28 cellular contexts compared by ENCODE assay signal in genomic region chr4:22245294-22245693, GRCh38.
"Had no signal": no experiment of that assay in that cellular context is flagged by ENCODE, and none has a peak within 500 bp of the region (broad histone marks: within the 10 kb centered on the region; RNA-seq: fewer than 3 reads in every experiment).

No MANE protein-coding gene starts in this region.

- H3K36me3 ChIP-seq: colonic mucosa, esophagus muscularis mucosa, esophagus squamous epithelium, gastrocnemius medialis, gastroesophageal sphincter, heart left ventricle, heart right ventricle had no signal

- DNase-seq: colonic mucosa; cortex of kidney; dermis blood vessel endothelial cell; dorsolateral prefrontal cortex; effector CD4-positive, alpha-beta T cell; effector CD8-positive, alpha-beta T cell; effector memory CD4-positive, alpha-beta T cell; effector memory CD8-positive, alpha-beta T cell; endodermal cell; erythroblast; esophagus squamous epithelium; foreskin fibroblast; foreskin keratinocyte; foreskin melanocyte; gastrocnemius medialis; glutamatergic neuron; head of caudate nucleus; heart left ventricle; heart right ventricle had no signal

- H3K4me3 ChIP-seq: colonic mucosa, coronary artery, dorsolateral prefrontal cortex, esophagus muscularis mucosa, esophagus squamous epithelium, gastrocnemius medialis, gastroesophageal sphincter, heart left ventricle, heart right ventricle had no signal

- H3K27ac ChIP-seq: colonic mucosa, coronary artery, dorsolateral prefrontal cortex, epithelial cell of prostate, esophagus muscularis mucosa, esophagus squamous epithelium, foreskin keratinocyte, gastrocnemius medialis, gastroesophageal sphincter, heart left ventricle, heart right ventricle had no signal

- ATAC-seq: effector memory CD8-positive, alpha-beta T cell; esophagus mucosa; foreskin keratinocyte; gastrocnemius medialis; gastroesophageal sphincter; heart left ventricle; heart right ventricle had no signal

- H3K27me3 ChIP-seq: colonic mucosa, dorsolateral prefrontal cortex, esophagus muscularis mucosa, esophagus squamous epithelium, foreskin keratinocyte, gastrocnemius medialis, gastroesophageal sphincter, heart left ventricle, heart right ventricle had no signal

- H3K9me3 ChIP-seq: colonic mucosa, esophagus squamous epithelium, gastrocnemius medialis, gastroesophageal sphincter had no signal

- FAIRE-seq: colon, endometrium, endothelial cell of umbilical vein, frontal cortex had no signal

- H3K4me1 ChIP-seq: colonic mucosa, esophagus muscularis mucosa, esophagus squamous epithelium, foreskin keratinocyte, gastrocnemius medialis, gastroesophageal sphincter, heart left ventricle, heart right ventricle had no signal
